In the genomic region with DNA sequence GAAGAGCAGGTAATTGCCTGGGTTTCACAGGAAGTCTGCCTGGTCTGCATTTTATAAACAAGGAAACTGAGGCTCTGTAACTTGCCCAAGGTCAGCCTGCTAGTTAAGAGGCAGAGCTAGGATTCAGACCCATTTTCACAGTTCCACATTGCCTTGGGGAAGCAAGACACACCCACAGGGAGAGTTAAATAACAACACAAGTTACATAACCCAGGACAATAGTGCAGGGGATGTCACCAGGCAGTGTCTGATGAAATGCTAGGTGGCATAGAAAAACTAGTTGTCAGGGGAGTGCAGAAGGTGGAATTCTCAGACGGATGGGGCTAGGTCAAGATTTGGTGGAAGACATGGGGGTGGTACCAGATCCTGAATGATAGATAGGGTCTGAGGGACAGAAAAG, we compare ENCODE assay signal across 19 cellular contexts.
"Had no signal": no experiment of that assay in that cellular context is flagged by ENCODE, and none has a peak within 500 bp of the region (broad histone marks: within the 10 kb centered on the region; RNA-seq: fewer than 3 reads in every experiment).

No MANE protein-coding gene starts in this region.

- H3K27me3 ChIP-seq: adrenal gland, cardiac muscle cell, hepatocyte, right atrium auricular region, suprapubic skin had no signal

- ATAC-seq: activated T-cell treated with anti-CD3 and anti-CD28 coated beads, Interleukin-2, amount 50 U/mL, for 4 hours; left ventricle myocardium superior had no signal

- H2AFZ ChIP-seq: hepatocyte had no signal

- H3K27ac Mint-ChIP-seq: activated naive CD4-positive, alpha-beta T cell treated with anti-CD3 and anti-CD28 coated beads, Interleukin-2, amount 50 U/mL, for 24 hours; nephron; progenitor cell of endocrine pancreas; stimulated activated naive CD8-positive, alpha-beta T cell treated with anti-CD3 and anti-CD28 coated beads, Interleukin-15, Interleukin-2, amounts not matched to agents 100 ng/mL and 50 ng/mL, for 24 hours had no signal

- H3K9me3 ChIP-seq: adrenal gland, right atrium auricular region, suprapubic skin had no signal

- H3K36me3 ChIP-seq: adrenal gland, cardiac muscle cell, right atrium auricular region, suprapubic skin had no signal

- H3K79me2 ChIP-seq: hepatocyte had no signal

- H3K27ac ChIP-seq: adrenal gland, cardiac muscle cell, hepatocyte, right atrium auricular region, suprapubic skin had no signal

- H3K27me3 Mint-ChIP-seq: activated naive CD4-positive, alpha-beta T cell treated with anti-CD3 and anti-CD28 coated beads, Interleukin-2, amount 50 U/mL, for 24 hours; stimulated activated naive CD8-positive, alpha-beta T cell treated with anti-CD3 and anti-CD28 coated beads, Interleukin-15, Interleukin-2, amounts not matched to agents 100 ng/mL and 50 ng/mL, for 24 hours had no signal

- DNase-seq: activated CD4-positive, alpha-beta T cell treated with anti-CD3 and anti-CD28 coated beads for 1 hour; activated CD4-positive, alpha-beta T cell treated with anti-CD3 and anti-CD28 coated beads, Interleukin-2, amount 50 U/mL, for 48 hours; activated effector memory CD4-positive, alpha-beta T cell treated with anti-CD3 and anti-CD28 coated beads, Interleukin-2, amount 50 U/mL, for 16 hours; activated T-cell treated with anti-CD3 and anti-CD28 coated beads, Interleukin-2, amount 50 U/mL, for 4 hours; adrenal gland; left ventricle myocardium superior; mesendoderm; nucleus accumbens; small intestine; stimulated activated CD4-positive, alpha-beta T cell treated with anti-CD3 and anti-CD28 coated beads, Interleukin-4, amount 100 ng/mL, for 4 hours; stimulated activated CD8-positive, alpha-beta memory T cell treated with anti-CD3 and anti-CD28 coated beads, Interleukin-4, amount 100 ng/mL, for 48 hours had no signal

- H3K9me3 Mint-ChIP-seq: activated T-cell treated with anti-CD3 and anti-CD28 coated beads, Interleukin-2, amount 50 U/mL, for 4 hours; nephron; stimulated activated naive CD8-positive, alpha-beta T cell treated with anti-CD3 and anti-CD28 coated beads, Interleukin-15, Interleukin-2, amounts not matched to agents 100 ng/mL and 50 ng/mL, for 24 hours had no signal

- H3K4me3 Mint-ChIP-seq: activated naive CD4-positive, alpha-beta T cell treated with anti-CD3 and anti-CD28 coated beads, Interleukin-2, amount 50 U/mL, for 24 hours; activated T-cell treated with anti-CD3 and anti-CD28 coated beads, Interleukin-2, amount 50 U/mL, for 4 hours; nephron; stimulated activated naive CD8-positive, alpha-beta T cell treated with anti-CD3 and anti-CD28 coated beads, Interleukin-15, Interleukin-2, amounts not matched to agents 100 ng/mL and 50 ng/mL, for 24 hours had no signal

- H3K4me3 ChIP-seq: adrenal gland, cardiac muscle cell, hepatocyte, right atrium auricular region, suprapubic skin had no signal

- H3K4me2 ChIP-seq: hepatocyte had no signal
